ENCODE assay signal across 9 cellular contexts in genomic region chr3:71423151-71423906, GRCh38.
DNase-seq lines count a peak whose midpoint lies in the region; ATAC-seq and TF ChIP-seq lines count a peak whose summit lies in the region.
"Had no signal": no experiment of that assay in that cellular context is flagged by ENCODE, and none has a peak within 500 bp of the region (broad histone marks: within the 10 kb centered on the region; RNA-seq: fewer than 3 reads in every experiment).

No MANE protein-coding gene starts in this region.

- no peaks in the 10 kb centered on the region for H3K36me3 ChIP-seq in gastroesophageal sphincter

- no peak for ATAC-seq in natural killer cell treated with Interleukin-12 subunit alpha and Interleukin-12 subunit beta and Interleukin-15 and Interleukin-18, amount 100 ng/mL, for 72 hours
- no peak for ATAC-seq in gastroesophageal sphincter

- peaks cover 67% of the 10 kb centered on the region for H3K4me1 Mint-ChIP-seq in chondrocyte (ENCODE audit: low read depth)
- H3K4me1 Mint-ChIP-seq in natural killer cell treated with Interleukin-12 subunit alpha and Interleukin-12 subunit beta and Interleukin-15 and Interleukin-18, amount 100 ng/mL, for 72 hours (ENCODE audit: low read depth in 2 of 2): peaks cover 38 to 50% of the 10 kb centered on the region in 2 donors

- no peak overlapping the region for H3K4me3 Mint-ChIP-seq in chondrocyte (ENCODE audit: unreplicated experiment)
- H3K4me3 Mint-ChIP-seq in natural killer cell treated with Interleukin-12 subunit alpha and Interleukin-12 subunit beta and Interleukin-15 and Interleukin-18, amount 100 ng/mL, for 72 hours: peak overlapping the region; percentile 61

- H3K4me1 ChIP-seq in gastroesophageal sphincter: peaks cover 2 to 40% (median 9%) of the 10 kb centered on the region in 3 donors

- DNase-seq in H4 (ENCODE audit: low spot score) (peak; percentile 21), NCI-H226 (peak; percentile 80), chondrocyte (ENCODE audit: low spot score) (no peak), NCI-H774 (lab: John Stamatoyannopoulos, UW) (no peak), pons (ENCODE audit: low spot score) (no peak)
- no peak for DNase-seq in natural killer cell treated with Interleukin-12 subunit alpha and Interleukin-12 subunit beta and Interleukin-15 and Interleukin-18, amount 100 ng/mL, for 72 hours (ENCODE audit: low spot score)
- DNase-seq: stimulated activated CD4-positive, alpha-beta T cell treated with anti-CD3 and anti-CD28 coated beads, Interleukin-12 subunit alpha, Interleukin-12 subunit beta, amount 100 ng/mL, for 4 hours had no signal

- 55 to 86% methylated on average over 4 to 6 of the region's 12 CpGs for WGBS in gastroesophageal sphincter (ENCODE audit: low coverage in 1 of 2), 2 donors

- no peaks in the 10 kb centered on the region for H3K9me3 ChIP-seq in gastroesophageal sphincter

- H3K27ac Mint-ChIP-seq in chondrocyte (ENCODE audit: unreplicated experiment): peak overlapping the region; percentile 18
- H3K27ac Mint-ChIP-seq in natural killer cell treated with Interleukin-12 subunit alpha and Interleukin-12 subunit beta and Interleukin-15 and Interleukin-18, amount 100 ng/mL, for 72 hours: peak overlapping the region in 1 of 2 donors; percentile 11

- peaks cover 7% of the 10 kb centered on the region for H3K36me3 Mint-ChIP-seq in chondrocyte (ENCODE audit: low read depth)
- H3K36me3 Mint-ChIP-seq in natural killer cell treated with Interleukin-12 subunit alpha and Interleukin-12 subunit beta and Interleukin-15 and Interleukin-18, amount 100 ng/mL, for 72 hours: no peaks in the 10 kb centered on the region

- H3K27me3 ChIP-seq in gastroesophageal sphincter: no peaks in the 10 kb centered on the region

- TF ChIP-seq EP300 in gastroesophageal sphincter (IDR thresholded peaks at IDR 0.05): no peak

- peak; percentile 59 for TF ChIP-seq CTCF in chondrocyte (IDR thresholded peaks at IDR 0.05)
- peak in 2 of 4 experiments; percentile 8 to 32 for TF ChIP-seq CTCF in gastroesophageal sphincter (IDR thresholded peaks at IDR 0.05)

- H3K4me3 ChIP-seq in gastroesophageal sphincter: no peak overlapping the region
- H3K4me3 ChIP-seq: coronary artery had no signal

- H3K27me3 Mint-ChIP-seq in chondrocyte (ENCODE audit: low read depth): no peaks in the 10 kb centered on the region
- no peaks in the 10 kb centered on the region for H3K27me3 Mint-ChIP-seq in natural killer cell treated with Interleukin-12 subunit alpha and Interleukin-12 subunit beta and Interleukin-15 and Interleukin-18, amount 100 ng/mL, for 72 hours

- H3K9me3 Mint-ChIP-seq in chondrocyte (ENCODE audit: low read depth): no peaks in the 10 kb centered on the region
- no peaks in the 10 kb centered on the region for H3K9me3 Mint-ChIP-seq in natural killer cell treated with Interleukin-12 subunit alpha and Interleukin-12 subunit beta and Interleukin-15 and Interleukin-18, amount 100 ng/mL, for 72 hours

- no peak for TF ChIP-seq POLR2A in gastroesophageal sphincter (IDR thresholded peaks at IDR 0.05)

- no peak overlapping the region for H3K27ac ChIP-seq in gastroesophageal sphincter
- H3K27ac ChIP-seq: coronary artery had no signal

Comparison
In these comparisons a context has a peak if more than half of its experiments do, and no peak if none do; other contexts are left out.
1. DNase-seq: peak in H4 (single experiment) and NCI-H226 (single experiment); none in chondrocyte (single experiment), natural killer cell treated with Interleukin-12 subunit alpha and Interleukin-12 subunit beta and Interleukin-15 and Interleukin-18, amount 100 ng/mL, for 72 hours (single experiment), NCI-H774 (single experiment) and pons (single experiment).